In genomic region chr21:33403786-33404571, GRCh38 we compare ENCODE assay signal across 8 cellular contexts. TPM values are rescaled to one million over a fixed set of nuclear protein-coding genes. Genes with fewer than 3 reads are reported as not detected.
DNase-seq lines count a peak whose midpoint lies in the region; ATAC-seq and TF ChIP-seq lines count a peak whose summit lies in the region.

No MANE protein-coding gene starts in this region.

- peak overlapping the region; percentile 82 for H3K4me3 ChIP-seq in CD4-positive, CD25-positive, alpha-beta regulatory T cell (ENCODE audit: low read depth, low read length)
- H3K4me3 ChIP-seq in endocrine pancreas (ENCODE audit: control insufficient read depth, insufficient read depth, low read length), result peak overlapping the region; percentile 54
- H3K4me3 ChIP-seq in stomach smooth muscle (ENCODE audit: low read length in 2 of 2), result peak overlapping the region; percentile 78 to 83

- H3K9ac ChIP-seq in endocrine pancreas (ENCODE audit: control insufficient read depth, insufficient read depth, low read length), result peak overlapping the region; percentile 47
- peak overlapping the region; percentile 80 to 93 for H3K9ac ChIP-seq in stomach smooth muscle (ENCODE audit: low read length in 2 of 2)

- peak in 2 of 3 donors; percentile 4 to 45 for DNase-seq in CD4-positive, CD25-positive, alpha-beta regulatory T cell
- DNase-seq in GM20000 (ENCODE audit: low spot score), result peak; percentile 65
- peak; percentile 69 for DNase-seq in NAMALWA (ENCODE audit: low spot score)
- DNase-seq in activated CD4-positive, alpha-beta T cell treated with anti-CD3 and anti-CD28 coated beads, Interleukin-2, amount 10 ng/mL, durations not matched to agents 7 days and 5 days, result peak; percentile 13
- DNase-seq in memory B cell (ENCODE audit: low spot score in 2 of 2), result peak; percentile 40 to 59
- DNase-seq in SKM-1 treated with dmso at 0.1 percent for 144 hours (lab: John Stamatoyannopoulos, UW; ENCODE audit: unreplicated experiment), result no peak

- H3K27ac ChIP-seq in CD4-positive, CD25-positive, alpha-beta regulatory T cell (ENCODE audit: insufficient read depth, low read length, poor library complexity, severe bottlenecking), result peak overlapping the region; percentile 61
- peak overlapping the region; percentile 87 for H3K27ac ChIP-seq in stomach smooth muscle (ENCODE audit: low read length)

- peaks cover 0 to 2% (median 0%) of the 10 kb centered on the region in 7 donors for H3K9me3 Mint-ChIP-seq in CD4-positive, CD25-positive, alpha-beta regulatory T cell
- no peaks in the 10 kb centered on the region for H3K9me3 Mint-ChIP-seq in activated CD4-positive, alpha-beta T cell treated with anti-CD3 and anti-CD28 coated beads, Interleukin-2, amount 10 ng/mL, durations not matched to agents 7 days and 5 days
- H3K9me3 Mint-ChIP-seq in memory B cell, result no peaks in the 10 kb centered on the region

- H3K27ac Mint-ChIP-seq in CD4-positive, CD25-positive, alpha-beta regulatory T cell, result peak overlapping the region; percentile 95 to 96 (median 95)
- peak overlapping the region; percentile 43 for H3K27ac Mint-ChIP-seq in activated CD4-positive, alpha-beta T cell treated with anti-CD3 and anti-CD28 coated beads, Interleukin-2, amount 10 ng/mL, durations not matched to agents 7 days and 5 days
- peak overlapping the region; percentile 93 for H3K27ac Mint-ChIP-seq in memory B cell

- H3K27me3 Mint-ChIP-seq in CD4-positive, CD25-positive, alpha-beta regulatory T cell, result peaks cover 14% of the 10 kb centered on the region
- peaks cover 25% of the 10 kb centered on the region for H3K27me3 Mint-ChIP-seq in activated CD4-positive, alpha-beta T cell treated with anti-CD3 and anti-CD28 coated beads, Interleukin-2, amount 10 ng/mL, durations not matched to agents 7 days and 5 days
- H3K27me3 Mint-ChIP-seq in memory B cell, result no peaks in the 10 kb centered on the region

- POLR2A ChIA-PET in activated CD4-positive, alpha-beta T cell treated with anti-CD3 and anti-CD28 coated beads, Interleukin-2, amount 10 ng/mL, durations not matched to agents 7 days and 5 days (lab: Charles Lee), result no interaction called here

- peaks cover 4% of the 10 kb centered on the region for H3K36me3 Mint-ChIP-seq in CD4-positive, CD25-positive, alpha-beta regulatory T cell
- H3K36me3 Mint-ChIP-seq in activated CD4-positive, alpha-beta T cell treated with anti-CD3 and anti-CD28 coated beads, Interleukin-2, amount 10 ng/mL, durations not matched to agents 7 days and 5 days (ENCODE audit: low read depth), result peaks cover 10% of the 10 kb centered on the region
- peaks cover 21% of the 10 kb centered on the region for H3K36me3 Mint-ChIP-seq in memory B cell

- H3K9me3 ChIP-seq in CD4-positive, CD25-positive, alpha-beta regulatory T cell (ENCODE audit: control insufficient read depth in 2 of 2, low read length in 2 of 2), result no peaks in the 10 kb centered on the region
- H3K9me3 ChIP-seq in endocrine pancreas (ENCODE audit: control insufficient read depth, low read length) (no peaks in the 10 kb centered on the region), stomach smooth muscle (ENCODE audit: control insufficient read depth in 2 of 2, low read length in 2 of 2) (no peaks in the 10 kb centered on the region)

- peaks cover 41% of the 10 kb centered on the region for H3K4me1 ChIP-seq in CD4-positive, CD25-positive, alpha-beta regulatory T cell (ENCODE audit: control insufficient read depth, insufficient read depth, low read length, poor library complexity, severe bottlenecking)
- H3K4me1 ChIP-seq in endocrine pancreas (ENCODE audit: control insufficient read depth, insufficient read depth, low read length), result no peaks in the 10 kb centered on the region
- peaks cover 18% of the 10 kb centered on the region for H3K4me1 ChIP-seq in stomach smooth muscle (ENCODE audit: control insufficient read depth, insufficient read depth, low read length)

- peak; percentile 27 to 46 for ATAC-seq in CD4-positive, CD25-positive, alpha-beta regulatory T cell (ENCODE audit: low read depth in 2 of 2)
- ATAC-seq in memory B cell (ENCODE audit: low read depth), result peak; percentile 40

- H3K4me1 Mint-ChIP-seq in CD4-positive, CD25-positive, alpha-beta regulatory T cell, result peaks cover 14 to 68% (median 37%) of the 10 kb centered on the region in 4 donors
- H3K4me1 Mint-ChIP-seq in activated CD4-positive, alpha-beta T cell treated with anti-CD3 and anti-CD28 coated beads, Interleukin-2, amount 10 ng/mL, durations not matched to agents 7 days and 5 days, result peaks cover 37% of the 10 kb centered on the region
- peaks cover 44% of the 10 kb centered on the region for H3K4me1 Mint-ChIP-seq in memory B cell

- H3K36me3 ChIP-seq in CD4-positive, CD25-positive, alpha-beta regulatory T cell (ENCODE audit: control insufficient read depth, insufficient read depth, low read length), result no peaks in the 10 kb centered on the region
- H3K36me3 ChIP-seq in endocrine pancreas (ENCODE audit: control insufficient read depth, insufficient read depth, low read length) (no peaks in the 10 kb centered on the region), stomach smooth muscle (ENCODE audit: control insufficient read depth in 2 of 2, insufficient read depth in 2 of 2, low read length in 2 of 2) (no peaks in the 10 kb centered on the region)

- H3K27me3 ChIP-seq in CD4-positive, CD25-positive, alpha-beta regulatory T cell (ENCODE audit: control insufficient read depth, insufficient read depth, low read length), result no peaks in the 10 kb centered on the region
- H3K27me3 ChIP-seq in endocrine pancreas (ENCODE audit: control insufficient read depth, insufficient read depth, low read length) (no peaks in the 10 kb centered on the region), stomach smooth muscle (ENCODE audit: control insufficient read depth in 1 of 2, insufficient read depth in 2 of 2, low read length in 2 of 2) (no peaks in the 10 kb centered on the region)

- H3K4me3 Mint-ChIP-seq in CD4-positive, CD25-positive, alpha-beta regulatory T cell, result peak overlapping the region; percentile 95 to 99 (median 97)
- H3K4me3 Mint-ChIP-seq in activated CD4-positive, alpha-beta T cell treated with anti-CD3 and anti-CD28 coated beads, Interleukin-2, amount 10 ng/mL, durations not matched to agents 7 days and 5 days, result peak overlapping the region; percentile 79
- peak overlapping the region; percentile 100 for H3K4me3 Mint-ChIP-seq in memory B cell

- CTCF ChIA-PET in activated CD4-positive, alpha-beta T cell treated with anti-CD3 and anti-CD28 coated beads, Interleukin-2, amount 10 ng/mL, durations not matched to agents 7 days and 5 days (lab: Charles Lee), result interaction anchor here (0.8 to 1.0 kb wide), 2 partner anchors 61 to 633 kb away, joined by 3 read pairs; partner anchors contain the start of gene PAXBP1

- TF ChIP-seq CTCF in GM20000 (IDR thresholded peaks at IDR 0.05; ENCODE audit: extremely low read depth, missing control alignments), result no peak

RNA-seq across cellular contexts. Expression of gene IFNGR2, which starts 0.8 kb away (rescaled TPM):
- total RNA-seq in CD4-positive, CD25-positive, alpha-beta regulatory T cell, result 10.2 TPM
- 10 to 100 TPM; 21.7 to 37.2 (median 24.5) TPM for polyA plus RNA-seq in CD4-positive, CD25-positive, alpha-beta regulatory T cell
- 10 to 100 TPM; 11.3 to 11.8 TPM for total RNA-seq in activated CD4-positive, alpha-beta T cell treated with anti-CD3 and anti-CD28 coated beads, Interleukin-2, amount 10 ng/mL, durations not matched to agents 7 days and 5 days

Comparison
In these comparisons a context has a peak if more than half of its experiments do, and no peak if none do; other contexts are left out.
1. H3K27ac Mint-ChIP-seq: peak in every context shown above with its lines; median percentile 95 in CD4-positive, CD25-positive, alpha-beta regulatory T cell; 93 in memory B cell; 43 in activated CD4-positive, alpha-beta T cell treated with anti-CD3 and anti-CD28 coated beads, Interleukin-2, amount 10 ng/mL, durations not matched to agents 7 days and 5 days.